Comparison of ENCODE assay signal across 12 cellular contexts in the genomic region with DNA sequence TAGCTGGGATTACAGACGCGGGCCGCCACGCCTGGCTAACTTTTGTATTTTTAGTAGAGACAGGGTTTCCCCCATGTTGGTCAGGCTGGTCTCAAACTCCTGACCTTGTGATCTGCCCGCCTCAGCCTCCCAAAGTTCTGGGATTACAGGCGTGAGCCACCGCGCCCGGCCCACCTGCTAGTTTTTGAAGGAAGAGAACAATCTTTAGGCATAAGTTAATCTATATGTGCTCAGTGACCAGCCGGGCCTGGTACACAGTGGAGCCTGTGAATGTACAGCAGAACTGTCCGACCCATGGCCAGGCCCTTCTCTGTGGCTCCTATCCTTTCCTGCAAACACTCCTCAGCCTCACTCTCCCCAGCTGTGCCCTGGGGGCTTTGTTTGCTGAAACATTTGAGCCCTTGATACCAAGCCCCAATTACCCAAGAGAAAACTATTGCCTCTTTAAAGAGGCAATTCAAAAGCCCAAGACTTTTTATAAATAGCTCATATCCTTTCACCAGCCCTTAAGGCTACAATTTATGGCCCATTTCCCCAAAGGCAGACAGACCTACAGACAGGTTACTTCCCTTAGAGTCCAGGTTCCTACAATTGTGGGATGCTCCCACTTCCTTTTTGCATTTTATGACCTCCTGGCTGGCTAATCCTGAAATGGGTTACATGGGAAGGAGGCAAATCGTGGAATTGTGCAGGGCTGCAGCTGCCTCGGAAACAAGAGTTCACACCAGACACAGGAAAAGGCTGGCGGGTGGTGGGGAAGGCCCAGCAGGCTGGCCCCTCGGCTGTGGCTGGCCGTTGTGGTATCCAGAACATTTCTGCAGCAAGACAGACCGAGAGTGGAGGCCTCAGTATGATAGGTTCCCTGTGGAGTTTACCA. TPM values are rescaled to one million over a fixed set of nuclear protein-coding genes. Genes with fewer than 3 reads are reported as not detected.
DNase-seq lines count a peak whose midpoint lies in the region; ATAC-seq and TF ChIP-seq lines count a peak whose summit lies in the region.
"Had no signal": no experiment of that assay in that cellular context is flagged by ENCODE, and none has a peak within 500 bp of the region (broad histone marks: within the 10 kb centered on the region; RNA-seq: fewer than 3 reads in every experiment).

No MANE protein-coding gene starts in this region.

- H2AFZ ChIP-seq in KMS-11 (ENCODE audit: low read depth) (no peak overlapping the region; the same call in 1 of the 2 replicates), mesenchymal stem cell (ENCODE audit: low read depth, low read length) (no peak overlapping the region)

- H3K79me1 ChIP-seq in mesenchymal stem cell (replicated peaks; ENCODE audit: low read length, poor library complexity, severe bottlenecking), result peaks cover 15% of the 10 kb centered on the region

- no peak overlapping the region for H4K91ac ChIP-seq in mesenchymal stem cell (ENCODE audit: low read length)

- no peak overlapping the region for H3K27ac ChIP-seq in KMS-11
- H3K27ac ChIP-seq in mesenchymal stem cell (ENCODE audit: low read length, poor library complexity, severe bottlenecking), result peak overlapping the region; percentile 82
- H3K27ac ChIP-seq: SJCRH30 had no signal

- H3K27me3 ChIP-seq in KMS-11 (ENCODE audit: insufficient read depth, low read depth) (no peaks in the 10 kb centered on the region), mesenchymal stem cell (ENCODE audit: control insufficient read depth in 1 of 2, insufficient read depth in 1 of 2, low read length in 2 of 2) (no peaks in the 10 kb centered on the region)
- H3K27me3 ChIP-seq: SJCRH30 had no signal

- no peak overlapping the region for H4K8ac ChIP-seq in mesenchymal stem cell (ENCODE audit: low read length)

- H3K9me3 ChIP-seq in mesenchymal stem cell (ENCODE audit: control insufficient read depth, low read length), result no peaks in the 10 kb centered on the region
- H3K9me3 ChIP-seq: SJCRH30 had no signal

- peak overlapping the region in 1 of 2 experiments; percentile 28 for H3K18ac ChIP-seq in mesenchymal stem cell (ENCODE audit: low read depth in 1 of 2, low read length in 2 of 2)

- H3K36me3 ChIP-seq in KMS-11 (ENCODE audit: insufficient read depth) (no peaks in the 10 kb centered on the region), mesenchymal stem cell (ENCODE audit: control insufficient read depth in 1 of 2, insufficient read depth in 2 of 2, low read depth in 1 of 2, low read length in 2 of 2) (peaks cover 0 to 36% of the 10 kb centered on the region in 2 experiments)
- H3K36me3 ChIP-seq: SJCRH30 had no signal

- no peak for TF ChIP-seq CTCF in KMS-11 (conservative IDR thresholded peaks at IDR 0.05; ENCODE audit: low read depth, low read length)

- ATAC-seq in GM18517 (IDR thresholded peaks at IDR 0.05; ENCODE audit: unreplicated experiment), result peak; percentile 36
- peak; percentile 56 for ATAC-seq in GM21737 (IDR thresholded peaks at IDR 0.05; ENCODE audit: unreplicated experiment)
- no peak for ATAC-seq in HG02852 (IDR thresholded peaks at IDR 0.05; ENCODE audit: unreplicated experiment)
- no peak for ATAC-seq in GM21367 (IDR thresholded peaks at IDR 0.05; ENCODE audit: unreplicated experiment)

- peak overlapping the region in 1 of 2 experiments; percentile 13 for H3K4ac ChIP-seq in mesenchymal stem cell (ENCODE audit: low read depth in 1 of 2, low read length in 2 of 2)

- H3K9ac ChIP-seq in KMS-11 (no peak overlapping the region), mesenchymal stem cell (ENCODE audit: low read length) (peak overlapping the region; percentile 43)

- no peak overlapping the region for H2BK120ac ChIP-seq in mesenchymal stem cell (ENCODE audit: low read depth, low read length)

- no peak overlapping the region for H3K23ac ChIP-seq in mesenchymal stem cell (ENCODE audit: low read length in 2 of 2)

- H3K4me3 ChIP-seq in KMS-11 (IDR thresholded peaks at IDR 0.05; ENCODE audit: insufficient read depth, low read depth, low read length), result no peak overlapping the region
- H3K4me3 ChIP-seq in mesenchymal stem cell (ENCODE audit: insufficient read depth in 1 of 2, low read depth in 1 of 2, low read length in 2 of 2), result peak overlapping the region in 1 of 2 experiments; percentile 44
- H3K4me3 ChIP-seq: SJCRH30 had no signal

- H3K4me2 ChIP-seq in KMS-11 (peak overlapping the region; percentile 8; the same call in 1 of the 2 replicates), mesenchymal stem cell (ENCODE audit: low read length, poor library complexity, severe bottlenecking) (no peak overlapping the region)

- DNase-seq in mesenchymal stem cell, result peak; percentile 63
- DNase-seq in DMS114 treated with DMSO at 0.1 percent for 48 hours (lab: John Stamatoyannopoulos, UW; ENCODE audit: unreplicated experiment), result no peak
- DNase-seq in stimulated activated CD4-positive, alpha-beta T cell treated with anti-CD3 and anti-CD28 coated beads, Interleukin-4, amount 100 ng/mL, for 4 hours, result no peak
- DNase-seq: COR-L47, hypothalamus, NCI-H2107 had no signal

- WGBS in mesenchymal stem cell, result 62% methylated on average over 17 of the region's 17 CpGs

- H2BK15ac ChIP-seq in mesenchymal stem cell (ENCODE audit: low read depth, poor library complexity, severe bottlenecking), result peak overlapping the region; percentile 2

- peak overlapping the region in 1 of 2 experiments; percentile 44 for H2BK12ac ChIP-seq in mesenchymal stem cell (ENCODE audit: low read length in 2 of 2)

- no peak overlapping the region for H2BK5ac ChIP-seq in mesenchymal stem cell (ENCODE audit: low read depth, low read length, poor library complexity, severe bottlenecking)

- H3K14ac ChIP-seq in mesenchymal stem cell (ENCODE audit: low read length in 2 of 2), result no peak overlapping the region

- no peaks in the 10 kb centered on the region for H3K4me1 ChIP-seq in KMS-11 (ENCODE audit: low read depth, poor library complexity, severe bottlenecking)
- H3K4me1 ChIP-seq in mesenchymal stem cell (ENCODE audit: control insufficient read depth, insufficient read depth, low read depth, low read length), result peaks cover 18% of the 10 kb centered on the region

- no peaks in the 10 kb centered on the region for H4K20me1 ChIP-seq in KMS-11 (ENCODE audit: insufficient read depth)

- H3K79me2 ChIP-seq in KMS-11 (ENCODE audit: insufficient read depth, low read depth), result no peaks in the 10 kb centered on the region

- H2AK5ac ChIP-seq in mesenchymal stem cell (ENCODE audit: low read length, severe bottlenecking), result no peak overlapping the region

RNA-seq across cellular contexts. Expression of gene SPRY4, which starts 37.5 kb away (rescaled TPM):
- polyA plus RNA-seq in mesenchymal stem cell (2013, experiment 1 of 2), result 98.3 TPM
- 95.2 TPM for polyA plus RNA-seq in mesenchymal stem cell (2013, experiment 2 of 2)

Comparison
In these comparisons a context has a peak if more than half of its experiments do, and no peak if none do; other contexts are left out.
1. ATAC-seq: peak in GM18517 (single experiment) and GM21737 (single experiment); none in HG02852 (single experiment) and GM21367 (single experiment).